In the genomic region with DNA sequence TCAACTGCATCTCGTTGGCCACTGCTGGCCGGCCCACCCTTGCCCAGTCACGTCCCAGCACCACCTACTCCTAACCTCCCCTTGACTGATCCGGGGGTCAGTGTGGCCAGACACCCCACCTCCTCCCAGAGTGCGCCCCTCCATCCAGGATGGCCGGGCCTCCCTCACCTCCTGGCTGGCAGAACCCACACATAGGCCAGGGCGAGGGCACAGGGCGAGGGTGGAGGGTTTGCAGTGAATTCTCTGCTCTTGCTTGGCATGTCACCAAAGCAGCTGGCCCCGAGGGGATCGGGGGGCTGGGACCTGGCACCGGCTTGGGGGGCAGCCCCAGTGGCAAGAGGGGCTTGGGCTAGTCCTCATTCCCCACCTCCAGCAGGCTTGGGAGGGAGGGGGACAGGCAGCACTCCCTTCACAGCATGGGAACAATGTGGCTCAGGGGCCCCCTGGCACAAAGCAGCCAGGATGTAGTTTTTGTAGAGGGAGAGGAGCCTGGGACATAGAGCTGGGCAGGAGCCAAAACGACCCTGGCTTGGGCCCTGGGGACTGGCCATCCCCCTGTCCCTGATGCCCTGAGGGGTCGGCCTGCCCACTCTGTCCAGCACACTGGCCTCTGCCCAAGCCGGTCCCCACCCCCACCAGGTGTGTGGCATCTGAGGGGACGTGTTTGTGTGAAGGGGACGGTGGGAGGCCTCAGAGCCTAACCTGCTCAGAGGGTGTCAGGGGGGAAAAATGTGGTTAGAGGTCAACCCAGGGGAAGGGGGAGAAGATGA, we compare ENCODE assay signal across 26 cellular contexts.
"Had no signal": no experiment of that assay in that cellular context is flagged by ENCODE, and none has a peak within 500 bp of the region (broad histone marks: within the 10 kb centered on the region; RNA-seq: fewer than 3 reads in every experiment).

No MANE protein-coding gene starts in this region.

- H3K27ac ChIP-seq: Peyer's patch, RWPE1, SJCRH30 had no signal

- H3K9me3 Mint-ChIP-seq: activated CD8-positive, alpha-beta T cell treated with anti-CD3 and anti-CD28 coated beads for 36 hours; activated naive CD4-positive, alpha-beta T cell treated with anti-CD3 and anti-CD28 coated beads, Interleukin-2, amount 50 U/mL, for 72 hours; activated naive CD8-positive, alpha-beta T cell treated with anti-CD3 and anti-CD28 coated beads, Interleukin-2, amount 50 U/mL, for 24 hours; activated T-cell treated with anti-CD3 and anti-CD28 coated beads, Interleukin-2, amount 50 U/mL, for 24 hours; activated T-helper 1 cell treated with anti-CD3 and anti-CD28 coated beads, Interleukin-12 subunit alpha, Interleukin-12 subunit beta, Interleukin-2, Interleukin-4 antibody, amounts not matched to agents 30 ng/mL and 10 ng/mL and 1 ng/mL, durations not matched to agents 14 hours and 24 hours and 36 hours; brain; T-helper 1 cell treated with Interleukin-12 subunit alpha and Interleukin-12 subunit beta and Interleukin-4 antibody, amounts not matched to agents 30 μg/mL and 1 μg/mL, for 36 hours had no signal

- H3K27me3 ChIP-seq: Peyer's patch, SJCRH30 had no signal

- ATAC-seq: activated CD4-positive, CD25-positive, alpha-beta regulatory T cell treated with anti-CD3 and anti-CD28 coated beads, Interleukin-2, amount 50 U/mL, for 24 hours; activated naive CD4-positive, alpha-beta T cell treated with anti-CD3 and anti-CD28 coated beads, Interleukin-2, amount 50 U/mL, for 72 hours; activated naive CD8-positive, alpha-beta T cell treated with anti-CD3 and anti-CD28 coated beads, Interleukin-2, amount 50 U/mL, for 24 hours had no signal

- H3K4me3 Mint-ChIP-seq: activated naive CD8-positive, alpha-beta T cell treated with anti-CD3 and anti-CD28 coated beads, Interleukin-2, amount 50 U/mL, for 24 hours; activated T-helper 1 cell treated with anti-CD3 and anti-CD28 coated beads, Interleukin-12 subunit alpha, Interleukin-12 subunit beta, Interleukin-2, Interleukin-4 antibody, amounts not matched to agents 30 ng/mL and 10 ng/mL and 1 ng/mL, durations not matched to agents 14 hours and 24 hours and 36 hours; brain had no signal

- DNase-seq: activated CD4-positive, alpha-beta T cell treated with anti-CD3 and anti-CD28 coated beads for 4 hours; activated CD8-positive, alpha-beta T cell treated with anti-CD3 and anti-CD28 coated beads for 36 hours; activated effector memory CD4-positive, alpha-beta T cell treated with Interleukin-2 at 50 U/mL for 16 hours; activated naive CD4-positive, alpha-beta T cell; activated naive CD8-positive, alpha-beta T cell treated with anti-CD3 and anti-CD28 coated beads, Interleukin-2, amount 50 U/mL, for 24 hours; activated T-cell treated with anti-CD3 and anti-CD28 coated beads, Interleukin-2, amount 50 U/mL, for 24 hours; amygdala; Karpas-422; MM.1S; NCI-H1105; NCI-H1436; NCI-H1694 treated with DMSO at 0.1 percent for 48 hours; NCI-H2029 treated with DMSO at 0.1 percent for 48 hours; NCI-H345; NCI-H510A; NCI-H526 treated with DMSO at 0.1 percent for 48 hours; NCI-H82; Peyer's patch; Right ventricle myocardium superior; SJCRH30 had no signal

- H3K36me3 ChIP-seq: SJCRH30 had no signal

- H3K4me3 ChIP-seq: Peyer's patch, SJCRH30 had no signal

- H3K27ac Mint-ChIP-seq: activated naive CD8-positive, alpha-beta T cell treated with anti-CD3 and anti-CD28 coated beads, Interleukin-2, amount 50 U/mL, for 24 hours; activated T-helper 1 cell treated with anti-CD3 and anti-CD28 coated beads, Interleukin-12 subunit alpha, Interleukin-12 subunit beta, Interleukin-2, Interleukin-4 antibody, amounts not matched to agents 30 ng/mL and 10 ng/mL and 1 ng/mL, durations not matched to agents 14 hours and 24 hours and 36 hours; T-helper 1 cell treated with Interleukin-12 subunit alpha and Interleukin-12 subunit beta and Interleukin-4 antibody, amounts not matched to agents 30 μg/mL and 1 μg/mL, for 36 hours had no signal

- H3K9me3 ChIP-seq: Peyer's patch, SJCRH30 had no signal

- H3K27me3 Mint-ChIP-seq: activated CD8-positive, alpha-beta T cell treated with anti-CD3 and anti-CD28 coated beads for 36 hours; activated naive CD8-positive, alpha-beta T cell treated with anti-CD3 and anti-CD28 coated beads, Interleukin-2, amount 50 U/mL, for 24 hours; activated T-cell treated with anti-CD3 and anti-CD28 coated beads, Interleukin-2, amount 50 U/mL, for 24 hours had no signal
